ENCODE assay signal across 11 cellular contexts in genomic region chr17:70344356-70345060, GRCh38.
A peak's percentile ranks its signal among the peaks of the same experiment; 100 is the strongest.
DNase-seq lines count a peak whose midpoint lies in the region; ATAC-seq, FAIRE-seq and TF ChIP-seq lines count a peak whose summit lies in the region.
"Had no signal": no experiment of that assay in that cellular context is flagged by ENCODE, and none has a peak within 500 bp of the region (broad histone marks: within the 10 kb centered on the region; RNA-seq: fewer than 3 reads in every experiment).

No MANE protein-coding gene starts in this region.

- peak; percentile 5 for FAIRE-seq in GM18507 (lab: Jason Lieb, UNC)

- no peaks in the 10 kb centered on the region for H3K79me2 ChIP-seq in PC-9 (ENCODE audit: low read depth)

- 2 to 9% methylated on average over 6 of the region's 6 CpGs for WGBS in sigmoid colon, 2 donors

- no peaks in the 10 kb centered on the region for H3K27me3 Mint-ChIP-seq in effector memory CD8-positive, alpha-beta T cell

- DNase-seq in GM18507 (ENCODE audit: extremely low spot score, insufficient read length, low read depth) (no peak), PC-9 (no peak), fibroblast of mammary gland (ENCODE audit: low read depth) (peak; percentile 21), sigmoid colon (no peak)
- no peak for DNase-seq in activated CD8-positive, alpha-beta memory T cell treated with anti-CD3 and anti-CD28 coated beads, Interleukin-2, amount 50 U/mL, for 48 hours
- DNase-seq in effector memory CD8-positive, alpha-beta T cell: no peak
- DNase-seq: H7, Kasumi-1, SHP77 had no signal

- POLR2A ChIA-PET in PC-9 (lab: Charles Lee; ENCODE audit: unreplicated experiment): no interaction called here

- ATAC-seq in effector memory CD8-positive, alpha-beta T cell (replicated peaks): no peak
- no peak for ATAC-seq in HG02973 (IDR thresholded peaks at IDR 0.05; ENCODE audit: unreplicated experiment)
- ATAC-seq in HG02610 (IDR thresholded peaks at IDR 0.05; ENCODE audit: unreplicated experiment): no peak

- CTCF ChIA-PET in PC-9 (lab: Charles Lee): no interaction called here

- H3K27me3 ChIP-seq in PC-9 (ENCODE audit: insufficient read depth, low read depth) (no peaks in the 10 kb centered on the region), sigmoid colon (no peaks in the 10 kb centered on the region)

- peak overlapping the region; percentile 27; the same call in 1 of the 2 replicates for H3K4me3 ChIP-seq in PC-9
- peak overlapping the region; percentile 21 for H3K4me3 ChIP-seq in fibroblast of mammary gland (ENCODE audit: control insufficient read depth, low read depth, low read length)
- H3K4me3 ChIP-seq in sigmoid colon: peak overlapping the region; percentile 7 to 34 (median 25)

- no peaks in the 10 kb centered on the region for H4K20me1 ChIP-seq in PC-9 (ENCODE audit: insufficient read depth)

- intact Hi-C loops in PC-9 (cut with micrococcal nuclease; ENCODE audit: unreplicated experiment): no loop called here
- intact Hi-C loops in sigmoid colon (cut with DNase I): no loop called here

- H3K4me1 ChIP-seq in PC-9 (replicated peaks; ENCODE audit: insufficient read depth): no peaks in the 10 kb centered on the region
- peaks cover 0 to 11% (median 2%) of the 10 kb centered on the region in 4 donors for H3K4me1 ChIP-seq in sigmoid colon

- no peak overlapping the region for H3K4me3 Mint-ChIP-seq in effector memory CD8-positive, alpha-beta T cell

- H3K27ac ChIP-seq in PC-9: no peak overlapping the region
- H3K27ac ChIP-seq in sigmoid colon: peak overlapping the region in 3 of 4 donors; percentile 2 to 22 (median 10)

- TF ChIP-seq CTCF in PC-9 (conservative IDR thresholded peaks at IDR 0.05) (no peak), fibroblast of mammary gland (conservative IDR thresholded peaks at IDR 0.05; ENCODE audit: control insufficient read depth, insufficient read depth, low read depth, low read length) (no peak), sigmoid colon (IDR thresholded peaks at IDR 0.05) (no peak)

- no peaks in the 10 kb centered on the region for H3K9me2 ChIP-seq in PC-9 (ENCODE audit: insufficient read depth)

- H3K36me3 ChIP-seq in PC-9 (ENCODE audit: low read depth): no peaks in the 10 kb centered on the region
- no peaks in the 10 kb centered on the region for H3K36me3 ChIP-seq in sigmoid colon

- no peaks in the 10 kb centered on the region for H3K4me1 Mint-ChIP-seq in effector memory CD8-positive, alpha-beta T cell (ENCODE audit: low read depth in 2 of 2)

- no peak for TF ChIP-seq EP300 in sigmoid colon (IDR thresholded peaks at IDR 0.05)

- BruUV-seq in PC-9 (replicated peaks; lab: Mats Ljungman, UMichigan): no TSS peak

- H3K36me3 Mint-ChIP-seq in effector memory CD8-positive, alpha-beta T cell (ENCODE audit: insufficient read depth): no peaks in the 10 kb centered on the region

- H3K4me2 ChIP-seq in PC-9: peak overlapping the region; percentile 53

- H2AFZ ChIP-seq in PC-9: no peak overlapping the region

- H3K9me3 ChIP-seq in PC-9 (ENCODE audit: insufficient read depth, low read depth): no peaks in the 10 kb centered on the region
- H3K9me3 ChIP-seq in sigmoid colon: no peaks in the 10 kb centered on the region

- TF ChIP-seq POLR2A in sigmoid colon (IDR thresholded peaks at IDR 0.05): no peak

- peaks cover 3 to 4% of the 10 kb centered on the region in 2 donors for H3K9me3 Mint-ChIP-seq in effector memory CD8-positive, alpha-beta T cell

- no peak overlapping the region for H3K27ac Mint-ChIP-seq in effector memory CD8-positive, alpha-beta T cell

- no peaks in the 10 kb centered on the region for H3F3A ChIP-seq in PC-9 (ENCODE audit: insufficient read depth, low read depth)
